ENCODE assay signal across 38 cellular contexts in genomic region chr11:18429349-18429748, GRCh38. TPM values are rescaled to one million over a fixed set of nuclear protein-coding genes. Genes with fewer than 3 reads are reported as not detected.
"Had no signal": no experiment of that assay in that cellular context is flagged by ENCODE, and none has a peak within 500 bp of the region (broad histone marks: within the 10 kb centered on the region; RNA-seq: fewer than 3 reads in every experiment).

No MANE protein-coding gene starts in this region.

- DNase-seq: activated B cell treated with CpG ODN at 0.5 μM for 24 hours; activated CD4-positive, alpha-beta memory T cell treated with anti-CD3 and anti-CD28 coated beads for 36 hours; activated CD4-positive, alpha-beta T cell treated with anti-CD3 and anti-CD28 coated beads for 4 hours; activated CD4-positive, alpha-beta T cell treated with anti-CD3 and anti-CD28 coated beads, Interleukin-2, amount 10 ng/mL, durations not matched to agents 24 days and 14 days; activated CD4-positive, alpha-beta T cell treated with anti-CD3 and anti-CD28 coated beads, Interleukin-2, amount 50 U/mL, for 1 hour; activated CD4-positive, alpha-beta T cell treated with anti-CD3 and anti-CD28 coated beads, Interleukin-2, amount 50 U/mL, for 4 hours; activated CD4-positive, CD25-positive, alpha-beta regulatory T cell treated with anti-CD3 and anti-CD28 coated beads, Interleukin-2, amount 50 U/mL, for 72 hours; activated CD8-positive, alpha-beta memory T cell treated with anti-CD3 and anti-CD28 coated beads, Interleukin-2, amount 50 U/mL, for 4 hours; activated CD8-positive, alpha-beta T cell treated with anti-CD3 and anti-CD28 coated beads for 36 hours; activated effector memory CD4-positive, alpha-beta T cell treated with anti-CD3 and anti-CD28 coated beads, Interleukin-2, amount 50 U/mL, for 16 hours; activated gamma-delta T cell treated with Interleukin-2 at 50 U/mL for 16 hours; activated naive CD4-positive, alpha-beta T cell; activated naive CD4-positive, alpha-beta T cell treated with anti-CD3 and anti-CD28 coated beads for 36 hours; activated naive CD4-positive, alpha-beta T cell treated with anti-CD3 and anti-CD28 coated beads, Interleukin-2, amount 50 U/mL, for 16 hours; activated naive CD8-positive, alpha-beta T cell treated with anti-CD3 and anti-CD28 coated beads for 36 hours; activated T-cell treated with anti-CD3 and anti-CD28 coated beads for 4 hours; activated T-cell treated with anti-CD3 and anti-CD28 coated beads, Interleukin-2, amount 50 U/mL, for 1 hour; activated T-cell treated with anti-CD3 and anti-CD28 coated beads, Interleukin-2, amount 50 U/mL, for 4 hours; activated T-cell treated with anti-CD3 and anti-CD28 coated beads, Interleukin-2, amount 50 U/mL, for 72 hours; adrenal gland; amniotic stem cell; cerebellar nuclear complex; T-helper 2 cell; T-helper 9 cell had no signal

- H3K4me3 Mint-ChIP-seq: activated B cell treated with CpG ODN at 0.5 μM for 24 hours; activated CD4-positive, alpha-beta memory T cell treated with anti-CD3 and anti-CD28 coated beads for 36 hours; activated CD4-positive, alpha-beta T cell treated with anti-CD3 and anti-CD28 coated beads, Interleukin-2, amount 10 ng/mL, durations not matched to agents 24 days and 14 days; activated CD8-positive, alpha-beta T cell treated with anti-CD3 and anti-CD28 coated beads for 36 hours; activated naive CD4-positive, alpha-beta T cell treated with anti-CD3 and anti-CD28 coated beads for 36 hours; activated naive CD8-positive, alpha-beta T cell treated with anti-CD3 and anti-CD28 coated beads for 36 hours; activated T-cell treated with anti-CD3 and anti-CD28 coated beads, Interleukin-2, amount 50 U/mL, for 4 hours; activated T-cell treated with anti-CD3 and anti-CD28 coated beads, Interleukin-2, amount 50 U/mL, for 72 hours; activated T-helper 1 cell treated with anti-CD3 and anti-CD28 coated beads, Interleukin-12 subunit alpha, Interleukin-12 subunit beta, Interleukin-2, Interleukin-4 antibody, amounts not matched to agents 30 ng/mL and 10 ng/mL and 1 ng/mL, durations not matched to agents 14 hours and 24 hours and 36 hours; activated T-helper 17 cell treated with anti-CD3 and anti-CD28 coated beads, Interleukin-2, amount 50 U/mL, for 72 hours; brain; central memory CD8-positive, alpha-beta T cell; T-helper 1 cell treated with Interleukin-12 subunit alpha and Interleukin-12 subunit beta and Interleukin-4 antibody, amounts not matched to agents 30 μg/mL and 1 μg/mL, for 36 hours; T-helper 2 cell treated with Interferon-gamma antibody and Interleukin-4, amounts not matched to agents 5 μg/mL and 100 μg/mL, for 36 hours had no signal

- H3K4me1 Mint-ChIP-seq: activated B cell treated with CpG ODN at 0.5 μM for 24 hours, brain had no signal

- ATAC-seq: activated CD8-positive, alpha-beta T cell treated with anti-CD3 and anti-CD28 coated beads for 36 hours; activated naive CD4-positive, alpha-beta T cell treated with anti-CD3 and anti-CD28 coated beads, Interleukin-2, amount 50 U/mL, for 72 hours; activated T-cell treated with anti-CD3 and anti-CD28 coated beads, Interleukin-2, amount 50 U/mL, for 4 hours; activated T-cell treated with anti-CD3 and anti-CD28 coated beads, Interleukin-2, amount 50 U/mL, for 72 hours; activated T-helper 17 cell treated with anti-CD3 and anti-CD28 coated beads, Interleukin-2, amount 50 U/mL, for 72 hours had no signal

- H3K4me3 ChIP-seq: adrenal gland, ascending aorta, cardiac muscle cell had no signal

- H3K4me1 ChIP-seq: adrenal gland, ascending aorta had no signal

- H3K27me3 ChIP-seq: adrenal gland, ascending aorta, cardiac muscle cell had no signal

- H3K27ac Mint-ChIP-seq: activated B cell treated with CpG ODN at 0.5 μM for 24 hours; activated CD4-positive, alpha-beta memory T cell treated with anti-CD3 and anti-CD28 coated beads for 36 hours; activated CD4-positive, alpha-beta T cell treated with anti-CD3 and anti-CD28 coated beads, Interleukin-2, amount 10 ng/mL, durations not matched to agents 24 days and 14 days; activated CD8-positive, alpha-beta T cell treated with anti-CD3 and anti-CD28 coated beads for 36 hours; activated naive CD4-positive, alpha-beta T cell treated with anti-CD3 and anti-CD28 coated beads for 36 hours; activated naive CD4-positive, alpha-beta T cell treated with anti-CD3 and anti-CD28 coated beads, Interleukin-2, amount 50 U/mL, for 72 hours; activated naive CD8-positive, alpha-beta T cell treated with anti-CD3 and anti-CD28 coated beads for 36 hours; activated T-cell treated with anti-CD3 and anti-CD28 coated beads, Interleukin-2, amount 50 U/mL, for 72 hours; activated T-helper 1 cell treated with anti-CD3 and anti-CD28 coated beads, Interleukin-12 subunit alpha, Interleukin-12 subunit beta, Interleukin-2, Interleukin-4 antibody, amounts not matched to agents 30 ng/mL and 10 ng/mL and 1 ng/mL, durations not matched to agents 14 hours and 24 hours and 36 hours; activated T-helper 17 cell treated with anti-CD3 and anti-CD28 coated beads, Interleukin-2, amount 50 U/mL, for 72 hours; brain; T-helper 1 cell treated with Interleukin-12 subunit alpha and Interleukin-12 subunit beta and Interleukin-4 antibody, amounts not matched to agents 30 μg/mL and 1 μg/mL, for 36 hours; T-helper 2 cell treated with Interferon-gamma antibody and Interleukin-4, amounts not matched to agents 5 μg/mL and 100 μg/mL, for 36 hours had no signal

- FAIRE-seq: bronchial epithelial cell, TTC549 had no signal

- H3K27ac ChIP-seq: adrenal gland, ascending aorta, cardiac muscle cell, VCaP had no signal

- H3K9me3 ChIP-seq: adrenal gland, ascending aorta had no signal

- H3K36me3 ChIP-seq: adrenal gland, ascending aorta, cardiac muscle cell had no signal

- H3K27me3 Mint-ChIP-seq: activated B cell treated with CpG ODN at 0.5 μM for 24 hours; activated CD4-positive, alpha-beta memory T cell treated with anti-CD3 and anti-CD28 coated beads for 36 hours; activated CD8-positive, alpha-beta T cell treated with anti-CD3 and anti-CD28 coated beads for 36 hours; activated naive CD8-positive, alpha-beta T cell treated with anti-CD3 and anti-CD28 coated beads for 36 hours; activated T-helper 17 cell treated with anti-CD3 and anti-CD28 coated beads, Interleukin-2, amount 50 U/mL, for 72 hours; central memory CD8-positive, alpha-beta T cell had no signal

- H3K9me3 Mint-ChIP-seq: activated B cell treated with CpG ODN at 0.5 μM for 24 hours; brain; central memory CD8-positive, alpha-beta T cell had no signal

- H3K36me3 Mint-ChIP-seq: activated CD4-positive, alpha-beta memory T cell treated with anti-CD3 and anti-CD28 coated beads for 36 hours; brain had no signal

RNA-seq across cellular contexts. Expression of gene LDHC, which starts 17.2 kb away (rescaled TPM):
- total RNA-seq: activated B cell treated with CpG ODN at 0.5 μM for 24 hours; activated CD4-positive, alpha-beta memory T cell treated with anti-CD3 and anti-CD28 coated beads for 36 hours; activated CD4-positive, alpha-beta T cell treated with anti-CD3 and anti-CD28 coated beads, Interleukin-2, amount 10 ng/mL, durations not matched to agents 24 days and 14 days; activated CD8-positive, alpha-beta memory T cell treated with anti-CD3 and anti-CD28 coated beads for 36 hours; activated CD8-positive, alpha-beta T cell treated with anti-CD3 and anti-CD28 coated beads for 36 hours; activated naive CD4-positive, alpha-beta T cell treated with anti-CD3 and anti-CD28 coated beads for 36 hours; activated naive CD4-positive, alpha-beta T cell treated with anti-CD3 and anti-CD28 coated beads, Interleukin-2, amount 50 U/mL, for 72 hours; activated naive CD8-positive, alpha-beta T cell treated with anti-CD3 and anti-CD28 coated beads for 36 hours; activated T-cell treated with anti-CD3 and anti-CD28 coated beads, Interleukin-2, amount 50 U/mL, for 72 hours; activated T-helper 1 cell treated with anti-CD3 and anti-CD28 coated beads, Interleukin-12 subunit alpha, Interleukin-12 subunit beta, Interleukin-2, Interleukin-4 antibody, amounts not matched to agents 30 ng/mL and 10 ng/mL and 1 ng/mL, durations not matched to agents 14 hours and 24 hours and 36 hours; ascending aorta; cardiac muscle cell had no signal
- polyA plus RNA-seq: cardiac muscle cell had no signal

RNA-seq across cellular contexts. Expression of gene LDHAL6A, which starts 26.3 kb away (rescaled TPM):
- total RNA-seq: activated B cell treated with CpG ODN at 0.5 μM for 24 hours; activated CD4-positive, alpha-beta T cell treated with anti-CD3 and anti-CD28 coated beads, Interleukin-2, amount 10 ng/mL, durations not matched to agents 24 days and 14 days; activated CD8-positive, alpha-beta memory T cell treated with anti-CD3 and anti-CD28 coated beads for 36 hours; activated CD8-positive, alpha-beta T cell treated with anti-CD3 and anti-CD28 coated beads for 36 hours; activated naive CD4-positive, alpha-beta T cell treated with anti-CD3 and anti-CD28 coated beads, Interleukin-2, amount 50 U/mL, for 72 hours; activated naive CD8-positive, alpha-beta T cell treated with anti-CD3 and anti-CD28 coated beads for 36 hours; activated T-cell treated with anti-CD3 and anti-CD28 coated beads, Interleukin-2, amount 50 U/mL, for 4 hours; activated T-cell treated with anti-CD3 and anti-CD28 coated beads, Interleukin-2, amount 50 U/mL, for 72 hours; activated T-helper 1 cell treated with anti-CD3 and anti-CD28 coated beads, Interleukin-12 subunit alpha, Interleukin-12 subunit beta, Interleukin-2, Interleukin-4 antibody, amounts not matched to agents 30 ng/mL and 10 ng/mL and 1 ng/mL, durations not matched to agents 14 hours and 24 hours and 36 hours; activated T-helper 17 cell treated with anti-CD3 and anti-CD28 coated beads, Interleukin-2, amount 50 U/mL, for 72 hours; adrenal gland; ascending aorta; bronchial epithelial cell; cardiac muscle cell; chondrocyte had no signal
